8 cellular contexts compared by ENCODE assay signal in the genomic region with DNA sequence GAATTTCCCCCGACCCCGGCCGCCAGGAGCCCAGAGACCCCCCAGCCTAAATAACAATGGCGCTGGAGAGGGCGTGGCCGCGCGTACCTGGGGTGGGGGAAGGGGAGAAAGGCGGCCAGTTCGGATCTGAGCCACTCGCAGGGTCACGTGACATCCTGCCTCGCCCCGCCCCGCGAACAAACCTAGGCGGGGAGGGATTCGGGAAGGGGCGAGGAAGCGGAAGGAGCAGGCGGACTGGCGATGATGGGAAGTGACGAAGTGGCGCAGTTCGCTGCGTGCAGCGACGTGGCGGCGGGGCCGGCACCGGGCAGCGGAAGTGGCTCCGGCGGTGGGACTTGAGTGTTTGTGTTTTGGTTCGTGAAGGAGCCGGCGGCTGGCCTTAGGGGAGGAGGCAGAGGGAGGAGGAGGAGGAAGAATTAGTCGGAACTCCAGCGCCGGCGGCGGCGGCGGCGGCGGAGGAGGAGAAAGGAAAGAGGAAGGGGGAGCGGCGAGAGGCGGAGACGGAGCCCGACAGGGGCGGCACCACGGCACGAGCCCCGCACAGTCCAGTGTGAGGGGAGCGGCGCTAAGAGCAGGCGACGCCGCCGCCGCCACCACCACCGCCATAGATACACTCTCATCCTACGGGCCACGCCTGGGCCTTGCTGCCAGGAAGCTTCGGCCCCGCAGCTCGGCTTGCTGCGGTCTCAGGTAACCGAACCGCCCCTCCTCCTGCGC. TPM values are rescaled to one million over a fixed set of nuclear protein-coding genes. Genes with fewer than 3 reads are reported as not detected.
DNase-seq lines count a peak whose midpoint lies in the region; ATAC-seq and TF ChIP-seq lines count a peak whose summit lies in the region.

A gene with protein sequence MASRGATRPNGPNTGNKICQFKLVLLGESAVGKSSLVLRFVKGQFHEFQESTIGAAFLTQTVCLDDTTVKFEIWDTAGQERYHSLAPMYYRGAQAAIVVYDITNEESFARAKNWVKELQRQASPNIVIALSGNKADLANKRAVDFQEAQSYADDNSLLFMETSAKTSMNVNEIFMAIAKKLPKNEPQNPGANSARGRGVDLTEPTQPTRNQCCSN (plus strand): TSS at position 266 of the 717 bp plus-strand sequence. CDS start 3,802 bp downstream, outside the sequence.

- ATAC-seq in GM19043 (IDR thresholded peaks at IDR 0.05; ENCODE audit: low read depth, unreplicated experiment) (peak; percentile 93), HG03378 (IDR thresholded peaks at IDR 0.05; ENCODE audit: unreplicated experiment) (peak; percentile 97)

- TF ChIP-seq CTCF in AG10803 (conservative IDR thresholded peaks at IDR 0.05; ENCODE audit: low read length), result no peak

- H3K4me3 ChIP-seq in AG10803 (ENCODE audit: low read length), result peak within 1 kb of the TSS; percentile 96

- DNase-seq in AG10803 (ENCODE audit: low read depth) (peak; percentile 98), NCI-H460 (ENCODE audit: extremely low read depth, low read depth) (peak; percentile 94), cerebellar nuclear complex (lab: John Stamatoyannopoulos, UW) (peak; percentile 82 to 96), islet precursor cell (peak; percentile 99)
- peak; percentile 97 for DNase-seq in activated CD4-positive, CD25-positive, alpha-beta regulatory T cell treated with anti-CD3 and anti-CD28 coated beads, Interleukin-2, amount 50 U/mL, for 72 hours
- DNase-seq in stimulated activated CD4-positive, alpha-beta T cell treated with anti-CD3 and anti-CD28 coated beads, Interleukin-12 subunit alpha, Interleukin-12 subunit beta, amount 100 ng/mL, for 48 hours (ENCODE audit: low read depth in 2 of 3, low spot score in 1 of 3), result peak; percentile 95 to 96 (median 95)

RNA-seq across cellular contexts. Expression of the gene that starts here (rescaled TPM):
- 28.8 and 31.4 TPM in 2 replicates for total RNA-seq in NCI-H460 (2014; rRNA removed; shearing (Covaris generic))
- polyA plus RNA-seq in NCI-H460 (2014; cell fraction: nucleus; rRNA removed), result 11.9 and 13.6 TPM in 2 replicates

Comparison
In these comparisons a context has a peak if more than half of its experiments do, and no peak if none do; other contexts are left out.
1. Peak in every context shown above with its lines: DNase-seq, ATAC-seq and H3K4me3 ChIP-seq.